8 cellular contexts compared by ENCODE assay signal in genomic region chr10:67788028-67788886, GRCh38. TPM values are rescaled to one million over a fixed set of nuclear protein-coding genes. Genes with fewer than 3 reads are reported as not detected.
DNase-seq lines count a peak whose midpoint lies in the region; ATAC-seq and TF ChIP-seq lines count a peak whose summit lies in the region.

No MANE protein-coding gene starts in this region.

- no peak overlapping the region for H3K9ac ChIP-seq in liver (ENCODE audit: low read depth in 1 of 2, low read length in 2 of 2)

- H3K36me3 Mint-ChIP-seq in CD4-positive, alpha-beta T cell (ENCODE audit: low read depth), result no peaks in the 10 kb centered on the region

- H3K9me3 ChIP-seq in CD4-positive, alpha-beta T cell (ENCODE audit: control insufficient read depth, low read length), result no peaks in the 10 kb centered on the region
- no peaks in the 10 kb centered on the region for H3K9me3 ChIP-seq in liver (ENCODE audit: control insufficient read depth in 4 of 4, low read length in 3 of 4)
- no peaks in the 10 kb centered on the region for H3K9me3 ChIP-seq in gastroesophageal sphincter

- CTCF ChIA-PET in CD4-positive, alpha-beta T cell (lab: Charles Lee), result interaction anchor here (0.6 to 2.0 kb wide), 14 partner anchors 8 to 513 kb away, joined by 3 to 17 read pairs (median 4); partner anchors contain the start of gene CTNNA3

- TF ChIP-seq POLR2A in gastroesophageal sphincter (IDR thresholded peaks at IDR 0.05), result no peak

- peak; percentile 73 for ATAC-seq in CD4-positive, alpha-beta T cell (ENCODE audit: poor library complexity)
- ATAC-seq in GM19452 (IDR thresholded peaks at IDR 0.05; ENCODE audit: unreplicated experiment) (peak; percentile 45), HG03521 (IDR thresholded peaks at IDR 0.05; ENCODE audit: unreplicated experiment) (peak; percentile 67), gastroesophageal sphincter (no peak)

- no peaks in the 10 kb centered on the region for H3K9me3 Mint-ChIP-seq in CD4-positive, alpha-beta T cell

- H3K4me1 Mint-ChIP-seq in CD4-positive, alpha-beta T cell (ENCODE audit: low read depth), result peaks cover 30% of the 10 kb centered on the region

- TF ChIP-seq CTCF in CD4-positive, alpha-beta T cell (IDR thresholded peaks at IDR 0.05), result peak; percentile 57
- TF ChIP-seq CTCF in liver (IDR thresholded peaks at IDR 0.05; ENCODE audit: low read depth, low read length, missing input control) (peak; percentile 71), gastroesophageal sphincter (IDR thresholded peaks at IDR 0.05) (peak in 2 of 4 experiments; percentile 16 to 23)

- WGBS in liver, result 23% methylated on average over 15 of the region's 15 CpGs
- WGBS in gastroesophageal sphincter (ENCODE audit: low coverage in 1 of 2), 2 donors, result 41 to 67% methylated on average over 2 to 13 of the region's 15 CpGs

- peak; percentile 52 to 75 (median 60) for DNase-seq in CD4-positive, alpha-beta T cell
- DNase-seq in T-helper 1 cell, result peak; percentile 23 to 85 (median 51)
- peak; percentile 19 for DNase-seq in amniotic epithelial cell (ENCODE audit: low read depth)
- peak; percentile 62 for DNase-seq in stimulated activated CD8-positive, alpha-beta memory T cell treated with anti-CD3 and anti-CD28 coated beads, Interleukin-7, amount 100 ng/mL, for 24 hours (ENCODE audit: low read depth)

- intact Hi-C loops in CD4-positive, alpha-beta T cell (cut with DNase I, micrococcal nuclease), result loop anchor here (1.0 to 10.0 kb wide), 5 partner anchors 123 to 1603 kb away; no protein-coding TSS in a partner anchor

- no peaks in the 10 kb centered on the region for H3K27me3 ChIP-seq in CD4-positive, alpha-beta T cell (ENCODE audit: control insufficient read depth, insufficient read depth, low read length)
- no peaks in the 10 kb centered on the region for H3K27me3 ChIP-seq in liver (ENCODE audit: control insufficient read depth in 4 of 4, insufficient read depth in 4 of 4, low read length in 3 of 4)
- H3K27me3 ChIP-seq in gastroesophageal sphincter, result peaks cover 4% of the 10 kb centered on the region

- no peak for TF ChIP-seq EP300 in gastroesophageal sphincter (IDR thresholded peaks at IDR 0.05)

- H3K36me3 ChIP-seq in liver (ENCODE audit: control insufficient read depth in 4 of 4, insufficient read depth in 3 of 4, low read depth in 1 of 4, low read length in 3 of 4), result no peaks in the 10 kb centered on the region
- no peaks in the 10 kb centered on the region for H3K36me3 ChIP-seq in gastroesophageal sphincter

- H3K27ac Mint-ChIP-seq in CD4-positive, alpha-beta T cell, result no peak overlapping the region

- peak; percentile 89 to 90 for TF ChIP-seq RAD21 in liver (IDR thresholded peaks at IDR 0.05)

- no peak overlapping the region for H3K4me3 Mint-ChIP-seq in CD4-positive, alpha-beta T cell

- no peak overlapping the region for H3K27ac ChIP-seq in CD4-positive, alpha-beta T cell (ENCODE audit: low read depth, low read length)
- H3K27ac ChIP-seq in liver (ENCODE audit: low read depth in 1 of 2, low read length in 2 of 2) (no peak overlapping the region), gastroesophageal sphincter (no peak overlapping the region)

- no peaks in the 10 kb centered on the region for H3K27me3 Mint-ChIP-seq in CD4-positive, alpha-beta T cell

- peaks cover 1 to 8% (median 4%) of the 10 kb centered on the region in 4 donors for H3K4me1 ChIP-seq in liver (ENCODE audit: control insufficient read depth in 4 of 4, insufficient read depth in 4 of 4, low read length in 3 of 4)
- peaks cover 0 to 7% (median 0%) of the 10 kb centered on the region in 3 donors for H3K4me1 ChIP-seq in gastroesophageal sphincter

- peak overlapping the region in 1 of 3 donors; percentile 1 for H3K4me3 ChIP-seq in liver (ENCODE audit: low read depth in 1 of 3, low read length in 3 of 3)
- H3K4me3 ChIP-seq in gastroesophageal sphincter, result no peak overlapping the region

- POLR2A ChIA-PET in CD4-positive, alpha-beta T cell (lab: Charles Lee), result interaction anchor here (0.6 to 1.6 kb wide), 3 partner anchors 24 to 1126 kb away, joined by 3 to 5 read pairs (median 4); no protein-coding TSS in a partner anchor

TF ChIP-seq in liver, 16 proteins besides CTCF, POLR2A, EP300 and RAD21:
- TF ChIP-seq EGR1 (IDR thresholded peaks at IDR 0.05; ENCODE audit: low read depth in 2 of 2), result no peak
- no peak for TF ChIP-seq ATF3 (IDR thresholded peaks at IDR 0.05)
- TF ChIP-seq JUND (IDR thresholded peaks at IDR 0.05), result peak; percentile 25 to 64
- TF ChIP-seq HNF4G (IDR thresholded peaks at IDR 0.05), result no peak
- peak; percentile 86 to 97 for TF ChIP-seq RXRA (IDR thresholded peaks at IDR 0.05)
- TF ChIP-seq SP1 (IDR thresholded peaks at IDR 0.05), result peak; percentile 32
- no peak for TF ChIP-seq TAF1 (conservative IDR thresholded peaks at IDR 0.05)
- TF ChIP-seq REST (IDR thresholded peaks at IDR 0.05), result no peak
- TF ChIP-seq FOXA2 (IDR thresholded peaks at IDR 0.05), result no peak
- TF ChIP-seq ZBTB33 (IDR thresholded peaks at IDR 0.05), result no peak
- no peak for TF ChIP-seq GABPA (IDR thresholded peaks at IDR 0.05 in 1 of 2, conservative IDR thresholded peaks at IDR 0.05 in 1 of 2)
- TF ChIP-seq YY1 (IDR thresholded peaks at IDR 0.05), result peak; percentile 56
- TF ChIP-seq HNF4A (conservative IDR thresholded peaks at IDR 0.05), result peak; percentile 47 to 78
- TF ChIP-seq MAX (IDR thresholded peaks at IDR 0.05), result no peak
- no peak for TF ChIP-seq FOXA1 (IDR thresholded peaks at IDR 0.05)
- no peak for TF ChIP-seq NR2F2 (IDR thresholded peaks at IDR 0.05)

RNA-seq across cellular contexts. Expression of gene DNAJC12, which starts 49.7 kb away (rescaled TPM):
- not detected for total RNA-seq in CD4-positive, alpha-beta T cell
- 10 to 100 TPM; 16.4 to 35.7 TPM for total RNA-seq in liver
- 10 to 100 TPM; 29.8 to 51.3 TPM for polyA plus RNA-seq in liver
- 1 to 10 TPM; 2.5 to 4.6 (median 3.3) TPM for total RNA-seq in gastroesophageal sphincter
